ENCODE assay signal across 19 cellular contexts in genomic region chr19:16098821-16099220, GRCh38. TPM values are rescaled to one million over a fixed set of nuclear protein-coding genes. Genes with fewer than 3 reads are reported as not detected.
"Had no signal": no experiment of that assay in that cellular context is flagged by ENCODE, and none has a peak within 500 bp of the region (broad histone marks: within the 10 kb centered on the region; RNA-seq: fewer than 3 reads in every experiment).

No MANE protein-coding gene starts in this region.

- DNase-seq: activated CD4-positive, alpha-beta T cell treated with anti-CD3 and anti-CD28 coated beads, Interleukin-2, amount 50 U/mL, for 1 hour; activated naive CD4-positive, alpha-beta T cell treated with Interleukin-2 at 50 U/mL for 16 hours; endodermal cell; hypothalamus; left ventricle myocardium inferior; mesenchymal stem cell; nucleus accumbens; stimulated activated naive CD8-positive, alpha-beta T cell treated with anti-CD3 and anti-CD28 coated beads, Interleukin-15, Interleukin-2, amounts not matched to agents 100 U/mL and 50 U/mL, for 24 hours; T-helper 9 cell; upper lobe of left lung had no signal

- FAIRE-seq: bronchial epithelial cell had no signal

- H3K27ac ChIP-seq: left ventricle myocardium inferior had no signal

- H3K4me3 Mint-ChIP-seq: activated T-helper 1 cell treated with anti-CD3 and anti-CD28 coated beads, Interleukin-12 subunit alpha, Interleukin-12 subunit beta, Interleukin-2, Interleukin-4 antibody, amounts not matched to agents 30 ng/mL and 10 ng/mL and 1 ng/mL, durations not matched to agents 14 hours and 24 hours and 36 hours; endodermal cell; natural killer cell treated with Interleukin-12 subunit alpha and Interleukin-12 subunit beta and Interleukin-15 and Interleukin-18, amount 100 ng/mL, for 72 hours had no signal

- H3K9me3 Mint-ChIP-seq: activated T-helper 1 cell treated with anti-CD3 and anti-CD28 coated beads, Interleukin-12 subunit alpha, Interleukin-12 subunit beta, Interleukin-2, Interleukin-4 antibody, amounts not matched to agents 30 ng/mL and 10 ng/mL and 1 ng/mL, durations not matched to agents 14 hours and 24 hours and 36 hours; endodermal cell; natural killer cell treated with Interleukin-12 subunit alpha and Interleukin-12 subunit beta and Interleukin-15 and Interleukin-18, amount 100 ng/mL, for 72 hours had no signal

- ATAC-seq: activated CD4-positive, CD25-positive, alpha-beta regulatory T cell treated with anti-CD3 and anti-CD28 coated beads, Interleukin-2, amount 50 U/mL, for 24 hours; natural killer cell treated with Interleukin-12 subunit alpha and Interleukin-12 subunit beta and Interleukin-15 and Interleukin-18, amount 100 ng/mL, for 72 hours; right cardiac atrium; stimulated activated naive CD8-positive, alpha-beta T cell treated with anti-CD3 and anti-CD28 coated beads, Interleukin-15, Interleukin-2, amounts not matched to agents 100 U/mL and 50 U/mL, for 24 hours had no signal

- H3K4me3 ChIP-seq: ascending aorta, left ventricle myocardium inferior, suprapubic skin, upper lobe of left lung had no signal

- H3K9me3 ChIP-seq: ascending aorta, left ventricle myocardium inferior, suprapubic skin, upper lobe of left lung had no signal

- H3K27me3 ChIP-seq: ascending aorta, suprapubic skin, upper lobe of left lung had no signal

- H3K4me1 ChIP-seq: left ventricle myocardium inferior had no signal

- H3K27me3 Mint-ChIP-seq: natural killer cell treated with Interleukin-12 subunit alpha and Interleukin-12 subunit beta and Interleukin-15 and Interleukin-18, amount 100 ng/mL, for 72 hours had no signal

RNA-seq across cellular contexts. Expression of gene HSH2D, which starts 44.7 kb away (rescaled TPM):
- total RNA-seq: ascending aorta, dermis microvascular lymphatic vessel endothelial cell, glomerular endothelial cell had no signal
